ENCODE assay signal across 15 cellular contexts in the genomic region with DNA sequence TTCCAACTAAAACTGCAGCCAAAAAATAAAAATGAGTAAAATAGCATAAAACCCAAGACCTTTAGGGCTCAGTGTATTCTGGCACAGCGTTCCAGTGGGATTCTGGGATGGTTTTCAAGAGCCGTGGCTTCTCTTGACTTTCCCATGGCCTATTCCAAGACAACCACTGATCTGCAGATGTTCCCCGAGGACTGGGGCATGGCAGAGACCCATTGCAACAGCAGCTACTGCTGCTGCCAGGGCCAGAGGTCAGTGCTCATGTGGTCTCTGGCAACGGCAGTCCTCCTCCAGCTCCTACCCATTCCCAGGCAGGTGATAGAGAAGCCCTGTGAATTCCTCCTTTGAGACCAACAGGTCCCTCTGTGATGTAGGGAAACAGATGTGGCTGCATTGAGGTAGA. TPM values are rescaled to one million over a fixed set of nuclear protein-coding genes. Genes with fewer than 3 reads are reported as not detected.
A peak's percentile ranks its signal among the peaks of the same experiment; 100 is the strongest.
DNase-seq lines count a peak whose midpoint lies in the region; ATAC-seq and TF ChIP-seq lines count a peak whose summit lies in the region.
"Had no signal": no experiment of that assay in that cellular context is flagged by ENCODE, and none has a peak within 500 bp of the region (broad histone marks: within the 10 kb centered on the region; RNA-seq: fewer than 3 reads in every experiment).

No MANE protein-coding gene starts in this region.

- WGBS in right cardiac atrium, result 60% methylated on average over 4 of the region's 4 CpGs

- H3K27ac ChIP-seq in right cardiac atrium (ENCODE audit: low read length), result no peak overlapping the region
- H3K27ac ChIP-seq: C4-2B had no signal

- ATAC-seq in right cardiac atrium (peak; percentile 37 to 83), sciatic nerve (peak; percentile 84)

- TF ChIP-seq CTCF in fibroblast of mammary gland (conservative IDR thresholded peaks at IDR 0.05; ENCODE audit: control insufficient read depth, insufficient read depth, low read depth, low read length), result no peak

- no peaks in the 10 kb centered on the region for H3K27me3 ChIP-seq in right cardiac atrium (ENCODE audit: control insufficient read depth, insufficient read depth)

- peak; percentile 12 for DNase-seq in NCI-H69 (lab: John Stamatoyannopoulos, UW)
- peak; percentile 2 for DNase-seq in fibroblast of mammary gland (ENCODE audit: low read depth)
- DNase-seq in right cardiac atrium, result peak; percentile 57 to 86 (median 83)
- DNase-seq in sciatic nerve (ENCODE audit: low spot score), result peak; percentile 72
- no peak for DNase-seq in NCI-H1092 (lab: John Stamatoyannopoulos, UW)
- DNase-seq in activated naive CD4-positive, alpha-beta T cell (lab: John Stamatoyannopoulos, UW), result no peak
- DNase-seq in activated CD8-positive, alpha-beta memory T cell treated with anti-CD3 and anti-CD28 coated beads for 24 hours, result no peak
- DNase-seq: NCI-H1105 treated with DMSO at 0.1 percent for 48 hours, NCI-H1694, NCI-H2081, NCI-H524 treated with DMSO at 0.1 percent for 48 hours, OCI-M1 had no signal

- peaks cover 11% of the 10 kb centered on the region for H3K4me1 ChIP-seq in right cardiac atrium (ENCODE audit: control insufficient read depth, insufficient read depth, low read length)

- H3K4me3 ChIP-seq in fibroblast of mammary gland (ENCODE audit: control insufficient read depth, low read depth, low read length) (no peak overlapping the region), right cardiac atrium (ENCODE audit: low read length) (no peak overlapping the region)

- no peaks in the 10 kb centered on the region for H3K9me3 ChIP-seq in right cardiac atrium (ENCODE audit: control insufficient read depth, low read length)

- intact Hi-C loops in right cardiac atrium (cut with DNase I) (no loop called here), sciatic nerve (cut with DNase I) (no loop called here)

RNA-seq across cellular contexts. Expression of gene TNP1, which starts 26.8 kb away (rescaled TPM):
- total RNA-seq in right cardiac atrium, result not detected
- polyA plus RNA-seq in right cardiac atrium, result not detected
- total RNA-seq in sciatic nerve, result not detected
- total RNA-seq: SK-MEL-5 had no signal
- polyA plus RNA-seq: IgD-negative memory B cell had no signal

Comparison
In these comparisons a context has a peak if more than half of its experiments do, and no peak if none do; other contexts are left out.
1. DNase-seq: peak in NCI-H69 (single experiment), fibroblast of mammary gland (single experiment), right cardiac atrium (3 of 3) and sciatic nerve (single experiment); none in NCI-H1092 (single experiment), activated naive CD4-positive, alpha-beta T cell (0 of 4) and activated CD8-positive, alpha-beta memory T cell treated with anti-CD3 and anti-CD28 coated beads for 24 hours (single experiment).